ENCODE assay signal across 20 cellular contexts in the genomic region with DNA sequence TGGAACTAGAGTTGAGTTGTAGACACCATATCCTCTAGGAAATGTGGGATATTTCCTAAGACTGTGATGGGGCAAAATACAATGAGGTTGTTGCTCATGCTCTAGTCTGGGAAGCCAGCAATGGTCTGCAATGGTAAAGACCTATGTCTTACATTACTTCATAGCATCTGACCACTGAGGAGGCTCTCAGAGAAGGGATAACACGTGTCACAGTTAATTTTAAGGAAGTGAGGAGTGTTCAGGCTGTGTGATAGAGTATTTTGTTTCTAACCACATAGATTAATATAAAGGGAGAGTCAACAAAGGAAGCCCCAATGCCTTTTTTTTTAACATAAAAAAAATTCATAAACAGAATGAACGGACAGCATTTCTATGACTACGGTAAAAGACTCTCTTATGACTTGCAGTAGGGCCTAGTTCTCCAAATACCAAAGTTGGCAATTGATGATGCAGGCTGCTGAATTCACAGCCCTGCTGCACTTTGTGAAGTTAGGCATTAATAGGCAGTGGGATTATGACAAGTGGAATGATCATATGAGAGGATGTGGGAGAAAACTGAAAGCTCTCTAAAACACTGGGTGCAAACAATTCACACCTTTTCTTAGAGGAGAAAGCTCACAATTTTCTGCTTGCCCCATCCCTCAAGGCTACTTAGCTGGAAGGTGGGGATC. TPM values are rescaled to one million over a fixed set of nuclear protein-coding genes. Genes with fewer than 3 reads are reported as not detected.
DNase-seq lines count a peak whose midpoint lies in the region; ATAC-seq, FAIRE-seq and TF ChIP-seq lines count a peak whose summit lies in the region.
"Had no signal": no experiment of that assay in that cellular context is flagged by ENCODE, and none has a peak within 500 bp of the region (broad histone marks: within the 10 kb centered on the region; RNA-seq: fewer than 3 reads in every experiment).

No MANE protein-coding gene starts in this region.

- H4K91ac ChIP-seq in trophoblast cell (ENCODE audit: low read depth, low read length): peak overlapping the region; percentile 7

- peak; percentile 38; the same call in 1 of the 3 replicates for ATAC-seq in GM12878
- ATAC-seq in heart right ventricle: no peak

- in situ Hi-C loops in GM12878 (cut with MboI): no loop called here

- H4K20me1 ChIP-seq in GM12878 (ENCODE audit: control insufficient read depth, insufficient read depth): no peaks in the 10 kb centered on the region

- 67% methylated on average over 3 of the region's 3 CpGs for WGBS in GM12878 (ENCODE audit: insufficient coverage, insufficient replicate concordance, low lambda C conversion rate, missing lambda C conversion rate)
- WGBS in trophoblast cell (ENCODE audit: extremely low coverage, insufficient coverage, insufficient read length): no CpG with 5 or more reads among the region's 3 CpGs
- WGBS in heart right ventricle, 2 donors: 88 to 91% methylated on average over 3 of the region's 3 CpGs

- no peaks in the 10 kb centered on the region for H3K79me2 ChIP-seq in GM12878 (ENCODE audit: control insufficient read depth, insufficient read depth, low read length)
- H3K79me2 ChIP-seq in trophoblast cell (ENCODE audit: control insufficient read depth, insufficient read depth, low read length, poor library complexity): no peaks in the 10 kb centered on the region

- RAD21 ChIA-PET in GM12878 (lab: Charles Lee; ENCODE audit: unreplicated experiment): interaction anchor here (0.8 to 1.2 kb wide), 2 partner anchors 38 to 43 kb away, joined by 3 to 6 read pairs; no protein-coding TSS in a partner anchor

- peak overlapping the region; percentile 76 for H2BK120ac ChIP-seq in trophoblast cell (ENCODE audit: insufficient read depth, low read length, poor library complexity)

- H3K27ac ChIP-seq in GM12878 (ENCODE audit: control insufficient read depth, insufficient read depth): no peak overlapping the region
- no peak overlapping the region for H3K27ac ChIP-seq in trophoblast cell (ENCODE audit: low read depth, low read length)
- H3K27ac ChIP-seq in heart right ventricle: no peak overlapping the region
- H3K27ac ChIP-seq: prostate gland, SJSA1, uterus, VCaP had no signal

- intact Hi-C loops in GM12878 (cut with micrococcal nuclease; ENCODE audit: unreplicated experiment) (no loop called here), heart right ventricle (cut with DNase I) (no loop called here)

- no peak for TF ChIP-seq CTCF in NB4 (IDR thresholded peaks at IDR 0.05; ENCODE audit: low read depth, low read length)
- TF ChIP-seq CTCF in GM12878 (IDR thresholded peaks at IDR 0.05 in 2 of 3, conservative IDR thresholded peaks at IDR 0.05 in 1 of 3; ENCODE audit: control insufficient read depth in 2 of 3, extremely low read depth in 1 of 3, insufficient read depth in 1 of 3, low read depth in 3 of 3, low read length in 3 of 3): no peak
- no peak for TF ChIP-seq CTCF in heart right ventricle (IDR thresholded peaks at IDR 0.05)

- H3K4me3 ChIP-seq in NB4 (ENCODE audit: low read depth, low read length) (no peak overlapping the region), GM12878 (no peak overlapping the region), trophoblast cell (ENCODE audit: low read depth, low read length) (no peak overlapping the region), heart right ventricle (no peak overlapping the region)
- H3K4me3 ChIP-seq: prostate gland, SJSA1, uterus had no signal

- H3K9ac ChIP-seq in GM12878 (ENCODE audit: control insufficient read depth, insufficient read depth, low read length) (no peak overlapping the region), trophoblast cell (ENCODE audit: low read length) (no peak overlapping the region)

- no peak overlapping the region for H3K14ac ChIP-seq in trophoblast cell (ENCODE audit: low read length)

- no peaks in the 10 kb centered on the region for H3K4me1 ChIP-seq in GM12878 (ENCODE audit: control insufficient read depth, insufficient read depth, low read length)
- H3K4me1 ChIP-seq in trophoblast cell (ENCODE audit: control insufficient read depth in 1 of 2, insufficient read depth in 2 of 2, low read length in 2 of 2): peaks cover 5 to 21% of the 10 kb centered on the region in 2 experiments
- no peaks in the 10 kb centered on the region for H3K4me1 ChIP-seq in heart right ventricle
- H3K4me1 ChIP-seq: prostate gland, uterus had no signal

- H2AFZ ChIP-seq in GM12878 (ENCODE audit: control insufficient read depth, low read depth, low read length) (no peak overlapping the region), trophoblast cell (ENCODE audit: insufficient read depth, low read length, poor library complexity) (no peak overlapping the region)

- TF ChIP-seq RAD21 in GM12878 (IDR thresholded peaks at IDR 0.05; ENCODE audit: insufficient read depth, low read depth, low read length): no peak

- POLR2A ChIA-PET in GM12878 (lab: Charles Lee): no interaction called here

- DNase-seq in SKM-1 (lab: John Stamatoyannopoulos, UW; ENCODE audit: unreplicated experiment) (peak; percentile 14), SKM-1 treated with dmso at 0.1 percent for 144 hours (lab: John Stamatoyannopoulos, UW; ENCODE audit: unreplicated experiment) (no peak), NB4 (ENCODE audit: low read depth) (peak; percentile 28), GM12878 (ENCODE audit: low read depth, low spot score) (no peak), trophoblast cell (no peak), heart right ventricle (no peak), NCI-H1105 (lab: John Stamatoyannopoulos, UW) (no peak)
- DNase-seq in activated CD4-positive, alpha-beta T cell treated with anti-CD3 and anti-CD28 coated beads, Interleukin-2, amount 50 U/mL, for 4 hours: no peak
- DNase-seq: 8988T; glutamatergic neuron; kidney; NCI-H748 treated with DMSO at 0.1 percent for 48 hours; stimulated activated CD8-positive, alpha-beta memory T cell treated with anti-CD3 and anti-CD28 coated beads, Interleukin-4, amount 100 ng/mL, for 48 hours; uterus had no signal

- no peak for TF ChIP-seq EP300 in GM12878 (IDR thresholded peaks at IDR 0.05; ENCODE audit: borderline replicate concordance in 1 of 2, control insufficient read depth in 1 of 2, low read depth in 2 of 2, low read length in 2 of 2)

- CTCF ChIA-PET in GM12878 (lab: Yijun Ruan, JAX): interaction anchor here (1.4 to 4.3 kb wide), 4 partner anchors 9 to 76 kb away, joined by 4 to 18 read pairs (median 10); no protein-coding TSS in a partner anchor

- H2AK5ac ChIP-seq in trophoblast cell (ENCODE audit: low read length): no peak overlapping the region

- TF ChIP-seq POLR2A in NB4 (IDR thresholded peaks at IDR 0.05; ENCODE audit: extremely low read depth, insufficient read length) (no peak), GM12878 (IDR thresholded peaks at IDR 0.05; ENCODE audit: low read depth, low read length) (no peak)

- H3K4ac ChIP-seq in trophoblast cell (ENCODE audit: low read depth, low read length): no peak overlapping the region

- no peak for FAIRE-seq in GM12878 (lab: Jason Lieb, UNC)
- FAIRE-seq: G401.6, kidney had no signal

- H3K9me3 ChIP-seq in GM12878 (replicated peaks; ENCODE audit: control insufficient read depth, insufficient read depth, low read length) (no peaks in the 10 kb centered on the region), trophoblast cell (ENCODE audit: insufficient read depth, low read depth, low read length) (no peaks in the 10 kb centered on the region), heart right ventricle (peaks cover 0 to 11% (median 7%) of the 10 kb centered on the region in 11 donors)
- H3K9me3 ChIP-seq: prostate gland, SJSA1, uterus had no signal

- H3K79me1 ChIP-seq in trophoblast cell (ENCODE audit: low read length): peaks cover 25% of the 10 kb centered on the region

- H4K12ac ChIP-seq in trophoblast cell (ENCODE audit: low read depth, low read length): no peak overlapping the region

- no peak overlapping the region for H3K4me2 ChIP-seq in GM12878 (ENCODE audit: control insufficient read depth, insufficient read depth)
- no peak overlapping the region for H3K4me2 ChIP-seq in trophoblast cell (ENCODE audit: low read length)

- H3K23ac ChIP-seq in trophoblast cell (ENCODE audit: low read length): no peak overlapping the region

- SMC1A ChIA-PET in GM12878 (lab: Charles Lee; ENCODE audit: uncharacterized antibody, unreplicated experiment): interaction anchor here (0.7 to 1.6 kb wide), 4 partner anchors 11 to 44 kb away, joined by 3 read pairs; no protein-coding TSS in a partner anchor

- H2BK5ac ChIP-seq in trophoblast cell (ENCODE audit: low read depth, low read length, poor library complexity): no peak overlapping the region

- no peak overlapping the region for H4K8ac ChIP-seq in trophoblast cell (ENCODE audit: low read depth, low read length)

- no TSS peak for BruUV-seq in GM12878 (replicated peaks; lab: Mats Ljungman, UMichigan)

- peaks cover 0 to 7% of the 10 kb centered on the region in 2 experiments; a peak in 2 of 4 replicates for H3K36me3 ChIP-seq in GM12878 (ENCODE audit: control insufficient read depth in 2 of 2, insufficient read depth in 2 of 2, low read length in 1 of 2)
- no peaks in the 10 kb centered on the region for H3K36me3 ChIP-seq in trophoblast cell (ENCODE audit: control insufficient read depth in 1 of 2, insufficient read depth in 2 of 2, low read length in 2 of 2)
- peaks cover 0 to 14% (median 0%) of the 10 kb centered on the region in 9 donors for H3K36me3 ChIP-seq in heart right ventricle
- H3K36me3 ChIP-seq: prostate gland, uterus had no signal

- no peak overlapping the region for H2BK12ac ChIP-seq in trophoblast cell (ENCODE audit: low read length)

- H3K27me3 ChIP-seq in GM12878 (replicated peaks in 1 of 2; ENCODE audit: control insufficient read depth in 2 of 2, insufficient read depth in 2 of 2, low read length in 1 of 2): no peaks in the 10 kb centered on the region
- H3K27me3 ChIP-seq in trophoblast cell (ENCODE audit: insufficient read depth, low read length): no peaks in the 10 kb centered on the region
- H3K27me3 ChIP-seq in heart right ventricle: no peaks in the 10 kb centered on the region
- H3K27me3 ChIP-seq: SJSA1, uterus had no signal

- no peak overlapping the region for H3K18ac ChIP-seq in trophoblast cell (ENCODE audit: low read length)

RNA-seq across cellular contexts. Expression of a gene that starts 13.7 kb away (rescaled TPM):
- not detected in 2 replicates for total RNA-seq in GM12878 (2013; cell fraction: nucleolus; rRNA removed)
- total RNA-seq in GM12878 (2014; rRNA removed): not detected in 2 replicates
- not detected in 2 replicates for total RNA-seq in GM12878 (2014; rRNA removed; fragmentation: Illumina TruSeq; extraction: Trizol)
- total RNA-seq in GM12878 (2021): not detected in 2 replicates
- not detected for polyA plus RNA-seq in GM12878 (2011; ENCODE audit: low read depth)
- polyA plus RNA-seq in GM12878 (2011; rRNA removed): not detected in 2 replicates
- polyA plus RNA-seq in GM12878 (2011; cell fraction: cytosol; rRNA removed): not detected in 2 replicates
- not detected in 2 replicates for polyA plus RNA-seq in GM12878 (2011; cell fraction: nucleus; rRNA removed)
- 0.03 and 0.09 TPM in 2 replicates for polyA plus RNA-seq in GM12878 (2012)
- not detected in 2 replicates for polyA plus RNA-seq in GM12878 (2014; fragmentation: Illumina TruSeq; extraction: Trizol)
- polyA plus RNA-seq in GM12878 (2014; fragmentation: Nextera tagmentation; extraction: Ambion mirVana): not detected
- not detected in 2 replicates for polyA plus RNA-seq in GM12878 (2014; rRNA removed)
- polyA plus RNA-seq in GM12878 (2016; fragmentation: Nextera tagmentation; extraction: Ambion mirVana): not detected
- polyA minus RNA-seq in GM12878 (2011; rRNA and poly(A)+ RNA removed): not detected in 2 replicates
- polyA minus RNA-seq in GM12878 (2011; cell fraction: cytosol; rRNA and poly(A)+ RNA removed): not detected in 2 replicates
- polyA minus RNA-seq in GM12878 (2011; cell fraction: nucleus; rRNA and poly(A)+ RNA removed): not detected in 2 replicates
- 6.1 and 6.8 TPM in 2 replicates for polyA plus RNA-seq in trophoblast cell (2013)
- total RNA-seq in heart right ventricle: under 1 TPM in 1 of 10 donors, not detected in 9; 0.09 TPM
- polyA plus RNA-seq in heart right ventricle: under 1 TPM in 1 of 2 donors, not detected in 1; 0.04 TPM
- total RNA-seq: SJSA1 had no signal

RNA-seq across cellular contexts. Expression of a gene that starts 27.7 kb away (rescaled TPM):
- total RNA-seq in GM12878 (2013; cell fraction: nucleolus; rRNA removed): not detected in 2 replicates
- total RNA-seq in GM12878 (2014; rRNA removed): not detected in 2 replicates
- total RNA-seq in GM12878 (2014; rRNA removed; fragmentation: Illumina TruSeq; extraction: Trizol): not detected in 2 replicates
- not detected in 2 replicates for total RNA-seq in GM12878 (2021)
- polyA plus RNA-seq in GM12878 (2011; ENCODE audit: low read depth): not detected
- polyA plus RNA-seq in GM12878 (2011; rRNA removed): 0.26 TPM in 1 of 2 replicates, not detected in the other
- polyA plus RNA-seq in GM12878 (2011; cell fraction: cytosol; rRNA removed): 0.13 and 0.31 TPM in 2 replicates
- polyA plus RNA-seq in GM12878 (2011; cell fraction: nucleus; rRNA removed): 0.37 and 0.57 TPM in 2 replicates
- polyA plus RNA-seq in GM12878 (2012): 0.15 and 0.16 TPM in 2 replicates
- polyA plus RNA-seq in GM12878 (2014; fragmentation: Illumina TruSeq; extraction: Trizol): not detected in 2 replicates
- not detected for polyA plus RNA-seq in GM12878 (2014; fragmentation: Nextera tagmentation; extraction: Ambion mirVana)
- polyA plus RNA-seq in GM12878 (2014; rRNA removed): not detected in 2 replicates
- polyA plus RNA-seq in GM12878 (2016; fragmentation: Nextera tagmentation; extraction: Ambion mirVana): under 1 TPM; 0.20 to 0.21 TPM
- polyA minus RNA-seq in GM12878 (2011; rRNA and poly(A)+ RNA removed): not detected in 2 replicates
- not detected in 2 replicates for polyA minus RNA-seq in GM12878 (2011; cell fraction: cytosol; rRNA and poly(A)+ RNA removed)
- polyA minus RNA-seq in GM12878 (2011; cell fraction: nucleus; rRNA and poly(A)+ RNA removed): not detected in 2 replicates
- polyA plus RNA-seq in trophoblast cell (2013): not detected in 2 replicates
- not detected for total RNA-seq in heart right ventricle
- polyA plus RNA-seq in heart right ventricle: not detected
- total RNA-seq: mucosa of gallbladder, SJSA1, uterus had no signal
- polyA plus RNA-seq: adipose tissue had no signal

RNA-seq across cellular contexts. Expression of a gene that starts 37.0 kb away (rescaled TPM):
- not detected in 2 replicates for total RNA-seq in GM12878 (2013; cell fraction: nucleolus; rRNA removed)
- total RNA-seq in GM12878 (2014; rRNA removed) (not detected in 2 replicates), GM12878 (2014; rRNA removed; fragmentation: Illumina TruSeq; extraction: Trizol) (not detected in 2 replicates), GM12878 (2021) (not detected in 2 replicates), heart right ventricle (not detected)
- polyA plus RNA-seq in GM12878 (2011; ENCODE audit: low read depth): not detected
- polyA plus RNA-seq in GM12878 (2011; rRNA removed) (not detected in 2 replicates), GM12878 (2014; fragmentation: Illumina TruSeq; extraction: Trizol) (not detected in 2 replicates), GM12878 (2014; fragmentation: Nextera tagmentation; extraction: Ambion mirVana) (not detected), GM12878 (2014; rRNA removed) (not detected in 2 replicates), GM12878 (2016; fragmentation: Nextera tagmentation; extraction: Ambion mirVana) (not detected), heart right ventricle (not detected)
- polyA plus RNA-seq in GM12878 (2011; cell fraction: cytosol; rRNA removed): not detected in 2 replicates
- polyA plus RNA-seq in GM12878 (2011; cell fraction: nucleus; rRNA removed): not detected in 2 replicates
- polyA plus RNA-seq in GM12878 (2012): not detected in 2 replicates
- not detected in 2 replicates for polyA minus RNA-seq in GM12878 (2011; rRNA and poly(A)+ RNA removed)
- polyA minus RNA-seq in GM12878 (2011; cell fraction: cytosol; rRNA and poly(A)+ RNA removed): not detected in 2 replicates
- polyA minus RNA-seq in GM12878 (2011; cell fraction: nucleus; rRNA and poly(A)+ RNA removed): not detected in 2 replicates
- polyA plus RNA-seq in trophoblast cell (2013): not detected in 2 replicates
- total RNA-seq: mucosa of gallbladder, prostate gland, SJSA1, uterus had no signal
- polyA plus RNA-seq: adipose tissue had no signal

Comparison
In these comparisons a context has a peak if more than half of its experiments do, and no peak if none do; other contexts are left out.
1. DNase-seq: peak in SKM-1 (single experiment) and NB4 (single experiment); none in SKM-1 treated with dmso at 0.1 percent for 144 hours (single experiment), GM12878 (single experiment), trophoblast cell (0 of 2), heart right ventricle (0 of 2), NCI-H1105 (single experiment) and activated CD4-positive, alpha-beta T cell treated with anti-CD3 and anti-CD28 coated beads, Interleukin-2, amount 50 U/mL, for 4 hours (0 of 2).